Comparison of ENCODE assay signal across 1 cellular context in genomic region chr17:27353469-27354050, GRCh38.
A peak's percentile ranks its signal among the peaks of the same experiment; 100 is the strongest.
TF ChIP-seq lines count a peak whose summit lies in the region.

No MANE protein-coding gene starts in this region.

TF ChIP-seq in GM12878, 131 proteins besides CTCF, POLR2A, EP300 and RAD21 (continued from another document and continues in another):
- TF ChIP-seq TAF1 (IDR thresholded peaks at IDR 0.05; ENCODE audit: borderline replicate concordance, low read depth, low read length) (no peak), PBX3 (IDR thresholded peaks at IDR 0.05; ENCODE audit: insufficient replicate concordance, low read depth, low read length) (no peak), SMAD5 (IDR thresholded peaks at IDR 0.05; ENCODE audit: low read depth) (no peak), BMI1 (IDR thresholded peaks at IDR 0.05; ENCODE audit: borderline replicate concordance) (no peak), NRF1 (conservative IDR thresholded peaks at IDR 0.05; ENCODE audit: low read depth, low read length) (peak; percentile 48), ZBTB33 (IDR thresholded peaks at IDR 0.05) (no peak; the same call in 1 of the 2 replicates), RELA (IDR thresholded peaks at IDR 0.05; ENCODE audit: borderline replicate concordance, partially characterized antibody) (no peak), NR2C2 (IDR thresholded peaks at IDR 0.05; ENCODE audit: borderline replicate concordance, control insufficient read depth, insufficient read length, low read depth) (no peak), FOXM1 (IDR thresholded peaks at IDR 0.05; ENCODE audit: low read depth, low read length) (no peak), PAX8 (IDR thresholded peaks at IDR 0.05) (no peak), MYB (IDR thresholded peaks at IDR 0.05; ENCODE audit: borderline replicate concordance, low read depth, low read length) (no peak; the same call in 1 of the 2 replicates), E2F4 (IDR thresholded peaks at IDR 0.05; ENCODE audit: low read depth, low read length) (no peak; the same call in 1 of the 2 replicates), KLF5 (IDR thresholded peaks at IDR 0.05; ENCODE audit: partially characterized antibody) (peak; percentile 57), DPF2 (IDR thresholded peaks at IDR 0.05) (peak; percentile 98), FOXK2 (IDR thresholded peaks at IDR 0.05) (no peak), ATF3 (IDR thresholded peaks at IDR 0.05; ENCODE audit: borderline replicate concordance, extremely low read depth, low read depth, low read length) (no peak), ZBTB40 (IDR thresholded peaks at IDR 0.05; ENCODE audit: borderline replicate concordance) (no peak), CHD2 (IDR thresholded peaks at IDR 0.05; ENCODE audit: borderline replicate concordance, low read depth, low read length) (peak; percentile 48; the same call in 1 of the 2 replicates), MTA3 (IDR thresholded peaks at IDR 0.05; ENCODE audit: borderline replicate concordance, low read length) (no peak), SREBF1 (IDR thresholded peaks at IDR 0.05; ENCODE audit: low read length) (no peak), HDAC2 (IDR thresholded peaks at IDR 0.05) (no peak), RCOR1 (conservative IDR thresholded peaks at IDR 0.05; ENCODE audit: low read depth, low read length) (0 out of 2 replicates have a peak, but pooled peaks have one; percentile 63), JUNB (IDR thresholded peaks at IDR 0.05) (peak; percentile 62), ZNF384 (IDR thresholded peaks at IDR 0.05; ENCODE audit: borderline replicate concordance, low read depth, low read length) (peak; percentile 5; the same call in 1 of the 2 replicates), CREB1 (IDR thresholded peaks at IDR 0.05; ENCODE audit: low read depth) (peak; percentile 84), USF1 (IDR thresholded peaks at IDR 0.05; ENCODE audit: borderline replicate concordance, extremely low read length, insufficient read depth, low read depth, low read length) (no peak), ASH2L (IDR thresholded peaks at IDR 0.05; ENCODE audit: borderline replicate concordance, low read depth) (no peak), POLR2AphosphoS2 (IDR thresholded peaks at IDR 0.05; ENCODE audit: low read depth, low read length) (peak; percentile 54; the same call in 1 of the 2 replicates), RB1 (IDR thresholded peaks at IDR 0.05; ENCODE audit: borderline replicate concordance) (peak; percentile 76; the same call in 1 of the 2 replicates), NR2C1 (IDR thresholded peaks at IDR 0.05) (peak; percentile 49; the same call in 1 of the 2 replicates), ZNF207 (IDR thresholded peaks at IDR 0.05; ENCODE audit: borderline replicate concordance) (peak; percentile 96), ATF7 (IDR thresholded peaks at IDR 0.05; ENCODE audit: low read depth) (peak; percentile 91), ZSCAN29 (IDR thresholded peaks at IDR 0.05) (no peak), CHD4 (IDR thresholded peaks at IDR 0.05) (no peak), SPI1 (IDR thresholded peaks at IDR 0.05; ENCODE audit: borderline replicate concordance, insufficient read depth, low read depth, low read length) (peak; percentile 9; the same call in 1 of the 2 replicates), TBL1XR1 (IDR thresholded peaks at IDR 0.05; ENCODE audit: low read depth, low read length) (0 out of 2 replicates have a peak, but pooled peaks have one; percentile 18), PML (IDR thresholded peaks at IDR 0.05; ENCODE audit: low read length) (no peak), STAT3 (IDR thresholded peaks at IDR 0.05; ENCODE audit: low read depth, low read length) (no peak), SP1 (IDR thresholded peaks at IDR 0.05; ENCODE audit: low read depth, low read length) (peak; percentile 53), CEBPB (IDR thresholded peaks at IDR 0.05; ENCODE audit: borderline replicate concordance in 1 of 2, low read depth in 2 of 2, low read length in 2 of 2) (no peak), CBX3 (IDR thresholded peaks at IDR 0.05; ENCODE audit: borderline replicate concordance, low read depth) (no peak), TARDBP (IDR thresholded peaks at IDR 0.05; ENCODE audit: borderline replicate concordance) (no peak), SREBF2 (IDR thresholded peaks at IDR 0.05; ENCODE audit: low read length) (no peak), ETV6 (conservative IDR thresholded peaks at IDR 0.05 in 1 of 2, IDR thresholded peaks at IDR 0.05 in 1 of 2; ENCODE audit: borderline replicate concordance in 1 of 2, low read depth in 1 of 2) (peak in 1 of 2 experiments; percentile 24; a peak in 1 of 4 replicates), IRF4 (IDR thresholded peaks at IDR 0.05; ENCODE audit: low read depth, low read length) (peak; percentile 61; the same call in 1 of the 2 replicates), CREM (IDR thresholded peaks at IDR 0.05; ENCODE audit: low read depth) (peak; percentile 78), YY1 (IDR thresholded peaks at IDR 0.05; ENCODE audit: low read depth, low read length) (peak; percentile 58), NKRF (conservative IDR thresholded peaks at IDR 0.05) (peak; percentile 11; the same call in 1 of the 2 replicates), POU2F2 (IDR thresholded peaks at IDR 0.05; ENCODE audit: borderline replicate concordance, low read depth, low read length) (peak; percentile 21; the same call in 1 of the 3 replicates), ZBTB4 (CRISPR knock-in tag; IDR thresholded peaks at IDR 0.05) (no peak), RELB (IDR thresholded peaks at IDR 0.05; ENCODE audit: low read depth) (peak; percentile 70), BACH1 (IDR thresholded peaks at IDR 0.05; ENCODE audit: borderline replicate concordance) (peak; percentile 82), ZZZ3 (IDR thresholded peaks at IDR 0.05; ENCODE audit: control insufficient read depth, insufficient read length, low read depth) (no peak)
